Comparison of ENCODE assay signal across 10 cellular contexts in the genomic region with DNA sequence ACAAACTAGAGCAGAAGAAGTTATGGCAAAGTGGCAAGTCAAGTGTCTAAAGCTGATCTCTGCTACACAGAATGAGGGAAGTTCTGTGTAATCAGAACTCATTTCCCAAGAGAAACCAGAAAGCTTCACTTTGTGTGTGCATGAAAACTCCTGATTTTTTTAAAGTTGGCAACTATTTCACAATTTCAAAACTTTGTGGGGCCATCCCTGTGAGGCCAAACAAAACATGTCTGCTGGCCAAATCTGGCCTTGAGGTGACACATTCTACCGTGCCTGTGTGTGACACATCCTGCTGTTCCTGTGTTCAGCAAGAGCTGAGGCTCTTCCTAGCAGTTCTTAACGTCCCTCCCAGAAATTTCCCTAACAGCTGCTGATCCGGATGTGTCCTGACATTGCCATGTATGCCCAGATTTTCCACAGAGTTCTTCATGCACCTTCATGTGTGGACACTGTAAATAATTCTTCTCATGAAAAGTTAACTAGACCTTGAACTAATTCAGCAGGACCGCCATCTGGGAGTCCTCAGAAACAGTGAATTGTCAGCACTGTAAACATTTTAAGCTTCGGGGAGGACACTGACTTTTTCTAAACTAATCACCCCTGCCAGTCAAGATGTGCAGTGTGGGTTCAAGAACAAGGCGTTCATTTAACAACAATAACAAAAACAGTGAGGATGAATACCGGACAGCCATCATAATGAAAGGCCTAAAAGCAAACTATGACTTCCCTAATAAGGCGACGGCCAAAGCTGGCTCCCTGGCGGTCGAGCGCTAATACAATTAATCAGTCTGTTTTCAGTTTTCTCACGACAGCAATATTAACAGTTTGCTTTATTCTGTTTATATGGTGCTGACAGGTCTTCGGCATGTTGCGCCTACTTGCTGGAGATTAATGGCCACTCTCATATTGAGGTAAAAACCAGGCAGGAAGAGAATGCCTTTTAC.
DNase-seq lines count a peak whose midpoint lies in the region; ATAC-seq, FAIRE-seq and TF ChIP-seq lines count a peak whose summit lies in the region.
"Had no signal": no experiment of that assay in that cellular context is flagged by ENCODE, and none has a peak within 500 bp of the region (broad histone marks: within the 10 kb centered on the region; RNA-seq: fewer than 3 reads in every experiment).

No MANE protein-coding gene starts in this region.

- H3K18ac ChIP-seq in mesenchymal stem cell (ENCODE audit: low read depth in 1 of 2, low read length in 2 of 2), result peak overlapping the region in 1 of 2 experiments; percentile 78

- H3K27me3 ChIP-seq in endothelial cell of umbilical vein (ENCODE audit: control insufficient read depth in 2 of 2, insufficient read depth in 2 of 2, low read length in 2 of 2) (no peaks in the 10 kb centered on the region), mesenchymal stem cell (ENCODE audit: control insufficient read depth in 1 of 2, insufficient read depth in 1 of 2, low read length in 2 of 2) (no peaks in the 10 kb centered on the region), upper lobe of right lung (no peaks in the 10 kb centered on the region)

- no peak overlapping the region for H2BK120ac ChIP-seq in mesenchymal stem cell (ENCODE audit: low read depth, low read length)

- no peaks in the 10 kb centered on the region for H3K36me3 ChIP-seq in endothelial cell of umbilical vein (ENCODE audit: control insufficient read depth in 2 of 2, extremely low read depth in 1 of 2, insufficient read depth in 2 of 2, low read length in 2 of 2)
- H3K36me3 ChIP-seq in mesenchymal stem cell (ENCODE audit: control insufficient read depth in 1 of 2, insufficient read depth in 2 of 2, low read depth in 1 of 2, low read length in 2 of 2), result peaks cover 0 to 12% of the 10 kb centered on the region in 2 experiments
- peaks cover 11% of the 10 kb centered on the region for H3K36me3 ChIP-seq in upper lobe of right lung

- dilution Hi-C loops in endothelial cell of umbilical vein (cut with MboI; ENCODE audit: extremely low pct_ligation_motif_present, low sequenced_read_pairs), result no loop called here

- TF ChIP-seq CTCF in endothelial cell of umbilical vein (IDR thresholded peaks at IDR 0.05; ENCODE audit: extremely low read depth in 1 of 2, insufficient read depth in 1 of 2, low read depth in 1 of 2, low read length in 2 of 2) (no peak), upper lobe of right lung (IDR thresholded peaks at IDR 0.05) (no peak)

- POLR2A ChIA-PET in endothelial cell of umbilical vein (lab: Charles Lee), result no interaction called here

- DNase-seq in DMS153 (lab: John Stamatoyannopoulos, UW) (peak; percentile 58), DMS153 treated with DMSO at 0.1 percent for 48 hours (lab: John Stamatoyannopoulos, UW; ENCODE audit: unreplicated experiment) (no peak), endothelial cell of umbilical vein (ENCODE audit: low read depth, low spot score) (peak; percentile 59), mesenchymal stem cell (peak; percentile 94), upper lobe of right lung (no peak), NCI-H1694 treated with DMSO at 0.1 percent for 48 hours (lab: John Stamatoyannopoulos, UW) (no peak), D341Med (ENCODE audit: low spot score) (no peak)
- DNase-seq in NK-92 treated with Interleukin-12 subunit alpha and Interleukin-12 subunit beta, amount 100 ng/mL, for 24 hours (lab: John Stamatoyannopoulos, UW), result no peak

- H3K79me2 ChIP-seq in endothelial cell of umbilical vein (ENCODE audit: control insufficient read depth, insufficient read depth, low read length), result no peaks in the 10 kb centered on the region

- H2AFZ ChIP-seq in endothelial cell of umbilical vein (ENCODE audit: low read depth, low read length) (no peak overlapping the region), mesenchymal stem cell (ENCODE audit: low read depth, low read length) (no peak overlapping the region)

- TF ChIP-seq POLR2A in endothelial cell of umbilical vein (IDR thresholded peaks at IDR 0.05; ENCODE audit: low read depth, low read length), result no peak

- H3K9me1 ChIP-seq in endothelial cell of umbilical vein (replicated peaks; ENCODE audit: control insufficient read depth, extremely low read depth, insufficient read depth, low read length), result no peaks in the 10 kb centered on the region

- intact Hi-C loops in endothelial cell of umbilical vein (cut with micrococcal nuclease), result loop anchor here (1.0 kb wide), 1 partner anchor 157 kb away; a partner anchor contains a TSS
- intact Hi-C loops in upper lobe of right lung (cut with DNase I), result no loop called here

- H2AK5ac ChIP-seq in mesenchymal stem cell (ENCODE audit: low read length, severe bottlenecking), result no peak overlapping the region

- H3K9me3 ChIP-seq in endothelial cell of umbilical vein (replicated peaks; ENCODE audit: control insufficient read depth, insufficient read depth, low read length) (no peaks in the 10 kb centered on the region), mesenchymal stem cell (ENCODE audit: control insufficient read depth, low read length) (no peaks in the 10 kb centered on the region), upper lobe of right lung (no peaks in the 10 kb centered on the region)

- no peak overlapping the region for H2BK5ac ChIP-seq in mesenchymal stem cell (ENCODE audit: low read depth, low read length, poor library complexity, severe bottlenecking)

- H4K8ac ChIP-seq in mesenchymal stem cell (ENCODE audit: low read length), result no peak overlapping the region

- H4K20me1 ChIP-seq in endothelial cell of umbilical vein (replicated peaks; ENCODE audit: control insufficient read depth, extremely low read depth, insufficient read depth, low read length), result no peaks in the 10 kb centered on the region

- H3K9ac ChIP-seq in endothelial cell of umbilical vein (replicated peaks; ENCODE audit: extremely low read depth, insufficient read depth, low read length), result no peak overlapping the region
- H3K9ac ChIP-seq in mesenchymal stem cell (ENCODE audit: low read length), result peak overlapping the region; percentile 60

- BruUV-seq in endothelial cell of umbilical vein (replicated peaks; lab: Mats Ljungman, UMichigan), result no TSS peak

- FAIRE-seq in endothelial cell of umbilical vein (lab: Jason Lieb, UNC), result peak; percentile 63

- H3K23ac ChIP-seq in mesenchymal stem cell (ENCODE audit: low read length in 2 of 2), result no peak overlapping the region

- H3K4me2 ChIP-seq in endothelial cell of umbilical vein (ENCODE audit: insufficient read depth, low read length) (no peak overlapping the region), mesenchymal stem cell (ENCODE audit: low read length, poor library complexity, severe bottlenecking) (no peak overlapping the region)

- H2BK12ac ChIP-seq in mesenchymal stem cell (ENCODE audit: low read length in 2 of 2), result no peak overlapping the region

- 4% methylated on average over 7 of the region's 15 CpGs for WGBS in mesenchymal stem cell

- no peak overlapping the region for H2BK15ac ChIP-seq in mesenchymal stem cell (ENCODE audit: low read depth, poor library complexity, severe bottlenecking)

- no peak overlapping the region for H3K27ac ChIP-seq in endothelial cell of umbilical vein (ENCODE audit: insufficient read depth, low read depth, low read length)
- H3K27ac ChIP-seq in mesenchymal stem cell (ENCODE audit: low read length, poor library complexity, severe bottlenecking), result no peak overlapping the region
- no peak overlapping the region for H3K27ac ChIP-seq in upper lobe of right lung
- H3K27ac ChIP-seq: 22Rv1, HL-60 had no signal

- ATAC-seq in upper lobe of right lung, result peak; percentile 47

- H3K4me1 ChIP-seq in endothelial cell of umbilical vein (ENCODE audit: control insufficient read depth, extremely low read depth, insufficient read depth, low read length) (peaks cover 7% of the 10 kb centered on the region), mesenchymal stem cell (ENCODE audit: control insufficient read depth, insufficient read depth, low read depth, low read length) (peaks cover 2% of the 10 kb centered on the region), upper lobe of right lung (peaks cover 5% of the 10 kb centered on the region)

- peak overlapping the region in 1 of 2 experiments; percentile 41 for H3K4ac ChIP-seq in mesenchymal stem cell (ENCODE audit: low read depth in 1 of 2, low read length in 2 of 2)

- H3K4me3 ChIP-seq in endothelial cell of umbilical vein (replicated peaks in 1 of 3; ENCODE audit: insufficient read depth in 1 of 3, low read depth in 1 of 3, low read length in 3 of 3), result no peak overlapping the region
- H3K4me3 ChIP-seq in mesenchymal stem cell (ENCODE audit: insufficient read depth in 1 of 2, low read depth in 1 of 2, low read length in 2 of 2), result peak overlapping the region in 1 of 2 experiments; percentile 10
- H3K4me3 ChIP-seq in upper lobe of right lung, result peak overlapping the region; percentile 26

- no peak overlapping the region for H4K91ac ChIP-seq in mesenchymal stem cell (ENCODE audit: low read length)

- CTCF ChIA-PET in endothelial cell of umbilical vein (lab: Charles Lee), result interaction anchor here (1.0 to 1.4 kb wide), 3 partner anchors 10 to 26 kb away, joined by 3 to 4 read pairs (median 4); no protein-coding TSS in a partner anchor

- H3K14ac ChIP-seq in mesenchymal stem cell (ENCODE audit: low read length in 2 of 2), result peak overlapping the region in 1 of 2 experiments; percentile 48

- peaks cover 2% of the 10 kb centered on the region for H3K79me1 ChIP-seq in mesenchymal stem cell (replicated peaks; ENCODE audit: low read length, poor library complexity, severe bottlenecking)

TF ChIP-seq in endothelial cell of umbilical vein, 7 proteins besides CTCF, POLR2A, EP300 and RAD21:
- TF ChIP-seq EZH2 (IDR thresholded peaks at IDR 0.05; ENCODE audit: borderline replicate concordance, low read depth, low read length, severe bottlenecking) (no peak), JUN (IDR thresholded peaks at IDR 0.05; ENCODE audit: borderline replicate concordance, insufficient read depth, insufficient read length, low read depth) (no peak), GATA2 (IDR thresholded peaks at IDR 0.05; ENCODE audit: insufficient read depth, insufficient read length, low read depth, low read length) (no peak), FOS (IDR thresholded peaks at IDR 0.05; ENCODE audit: borderline replicate concordance, insufficient read depth, low read length) (peak; percentile 24), POLR2AphosphoS5 (IDR thresholded peaks at IDR 0.05; ENCODE audit: insufficient read depth, low read depth, low read length) (no peak)
- TF ChIP-seq, protein P1, sequence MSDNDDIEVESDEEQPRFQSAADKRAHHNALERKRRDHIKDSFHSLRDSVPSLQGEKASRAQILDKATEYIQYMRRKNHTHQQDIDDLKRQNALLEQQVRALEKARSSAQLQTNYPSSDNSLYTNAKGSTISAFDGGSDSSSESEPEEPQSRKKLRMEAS (IDR thresholded peaks at IDR 0.05; ENCODE audit: insufficient read depth, insufficient read length), result no peak

Comparison
In these comparisons a context has a peak if more than half of its experiments do, and no peak if none do; other contexts are left out.
1. DNase-seq: peak in DMS153 (single experiment), endothelial cell of umbilical vein (single experiment) and mesenchymal stem cell (single experiment); none in DMS153 treated with DMSO at 0.1 percent for 48 hours (single experiment), upper lobe of right lung (single experiment), NCI-H1694 treated with DMSO at 0.1 percent for 48 hours (single experiment), D341Med (single experiment) and NK-92 treated with Interleukin-12 subunit alpha and Interleukin-12 subunit beta, amount 100 ng/mL, for 24 hours (single experiment).